ENCODE assay signal across 4 cellular contexts in genomic region chr21:6551017-6551416, GRCh38.
DNase-seq lines count a peak whose midpoint lies in the region; ATAC-seq and TF ChIP-seq lines count a peak whose summit lies in the region.
"Not testable (repeated sequence)": the region's sequence is repeated elsewhere in the genome, so short reads cannot be mapped to it uniquely, and the experiment has no call there.

No MANE protein-coding gene starts in this region.

- not testable (repeated sequence) for DNase-seq in GM23338 (ENCODE audit: low spot score); Panc1 (ENCODE audit: low read depth, low spot score); WTC11 (ENCODE audit: low spot score); sciatic nerve (ENCODE audit: low spot score)

- not testable (repeated sequence) for H3K27me3 ChIP-seq in GM23338 (ENCODE audit: insufficient read depth); Panc1 (ENCODE audit: control insufficient read depth, insufficient read depth, low read length)

- not testable (repeated sequence) for H3K79me2 ChIP-seq in GM23338 (replicated peaks; ENCODE audit: insufficient read depth)

- not testable (repeated sequence) for H3K27ac ChIP-seq in GM23338 (ENCODE audit: low read depth); Panc1 (ENCODE audit: low read length)

- CTCF ChIA-PET in Panc1 (lab: Charles Lee); WTC11 (lab: Charles Lee): not testable (repeated sequence)

- H3K4me3 Mint-ChIP-seq in GM23338, WTC11: not testable (repeated sequence)

- ATAC-seq in GM23338 (peak; percentile 72), Panc1 (peak; percentile 14; the same call in 1 of the 2 replicates), WTC11 (peak; percentile 70), sciatic nerve (peak; percentile 51)

- not testable (repeated sequence) for H3K36me3 Mint-ChIP-seq in GM23338 (ENCODE audit: low read depth); WTC11

- not testable (repeated sequence) for H3K4me1 Mint-ChIP-seq in GM23338, WTC11

- in situ Hi-C loops in Panc1 (cut with HindIII; ENCODE audit: low pct_unique_long_range_greater_than_20kb, low sequenced_read_pairs), result not testable (repeated sequence)

- H3F3A ChIP-seq in GM23338 (replicated peaks; ENCODE audit: low read depth), result not testable (repeated sequence)

- H3K4me1 ChIP-seq in GM23338 (ENCODE audit: insufficient read depth); Panc1 (ENCODE audit: control insufficient read depth, insufficient read depth, low read length): not testable (repeated sequence)

- H4K20me1 ChIP-seq in GM23338 (replicated peaks; ENCODE audit: insufficient read depth), result not testable (repeated sequence)

- not testable (repeated sequence) for H3K27me3 Mint-ChIP-seq in GM23338 (ENCODE audit: insufficient read depth, low read depth, poor library complexity); WTC11 (ENCODE audit: low read depth)

- not testable (repeated sequence) for H3K9me3 ChIP-seq in Panc1 (ENCODE audit: control insufficient read depth, insufficient read depth, low read depth, low read length)

- TF ChIP-seq CTCF in GM23338 (conservative IDR thresholded peaks at IDR 0.05; ENCODE audit: low read depth in 2 of 2); Panc1 (IDR thresholded peaks at IDR 0.05); WTC11 (IDR thresholded peaks at IDR 0.05): not testable (repeated sequence)

- not testable (repeated sequence) for H3K27ac Mint-ChIP-seq in GM23338, WTC11

- intact Hi-C loops in Panc1 (cut with micrococcal nuclease; ENCODE audit: unreplicated experiment); sciatic nerve (cut with DNase I): not testable (repeated sequence)

- H2AFZ ChIP-seq in GM23338, result not testable (repeated sequence)

- H3K9me3 Mint-ChIP-seq in GM23338, WTC11: not testable (repeated sequence)

- not testable (repeated sequence) for H3K36me3 ChIP-seq in GM23338 (ENCODE audit: insufficient read depth); Panc1 (ENCODE audit: control insufficient read depth, insufficient read depth, low read length)

- H3K4me3 ChIP-seq in GM23338; Panc1 (ENCODE audit: low read depth in 2 of 2, low read length in 2 of 2): not testable (repeated sequence)

- POLR2A ChIA-PET in Panc1 (lab: Charles Lee); WTC11 (lab: Charles Lee): not testable (repeated sequence)

- H3K9me2 ChIP-seq in GM23338 (ENCODE audit: insufficient read depth), result not testable (repeated sequence)

- not testable (repeated sequence) for BruUV-seq in Panc1 (replicated peaks; lab: Mats Ljungman, UMichigan)

- not testable (repeated sequence) for H3K4me2 ChIP-seq in GM23338

Comparison
In these comparisons a context has a peak if more than half of its experiments do, and no peak if none do; other contexts are left out.
1. ATAC-seq: peak in every context shown above with its lines; median percentile 72 in GM23338; 70 in WTC11; 51 in sciatic nerve; 14 in Panc1.